ENCODE assay signal across 26 cellular contexts in the genomic region with DNA sequence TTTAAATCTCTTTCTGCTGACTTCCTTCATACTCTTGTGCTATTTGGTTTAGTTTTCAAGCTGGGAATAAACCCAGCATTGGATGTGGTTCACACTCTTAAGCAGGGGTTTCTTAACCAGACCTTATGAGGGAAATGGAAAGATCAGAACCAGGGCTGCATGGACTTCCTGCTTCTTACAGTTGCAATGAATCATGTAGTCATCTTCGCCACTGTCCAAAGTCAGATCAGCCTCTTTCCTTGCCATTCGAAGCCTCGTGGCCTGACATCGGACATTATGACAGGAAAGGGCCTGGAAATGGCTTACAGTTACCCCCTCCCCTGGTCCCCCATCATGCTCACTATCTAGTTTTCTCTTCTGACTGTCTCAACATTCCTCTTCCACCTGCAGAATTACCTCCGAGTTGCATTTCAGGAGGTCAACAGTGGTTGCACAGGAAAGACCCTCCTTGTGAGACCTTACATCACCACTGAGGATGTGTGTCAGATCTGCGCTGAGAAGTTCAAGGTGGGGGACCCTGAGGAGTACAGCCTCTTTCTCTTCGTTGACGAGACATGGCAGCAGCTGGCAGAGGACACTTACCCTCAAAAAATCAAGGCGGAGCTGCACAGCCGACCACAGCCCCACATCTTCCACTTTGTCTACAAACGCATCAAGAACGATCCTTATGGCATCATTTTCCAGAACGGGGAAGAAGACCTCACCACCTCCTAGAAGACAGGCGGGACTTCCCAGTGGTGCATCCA. TPM values are rescaled to one million over a fixed set of nuclear protein-coding genes. Genes with fewer than 3 reads are reported as not detected.
DNase-seq lines count a peak whose midpoint lies in the region; TF ChIP-seq lines count a peak whose summit lies in the region.
"Had no signal": no experiment of that assay in that cellular context is flagged by ENCODE, and none has a peak within 500 bp of the region (broad histone marks: within the 10 kb centered on the region; RNA-seq: fewer than 3 reads in every experiment).

No MANE protein-coding gene starts in this region.

- H3K36me3 Mint-ChIP-seq in type B pancreatic cell, result peaks cover 33% of the 10 kb centered on the region
- H3K36me3 Mint-ChIP-seq: IgD-negative memory B cell, naive B cell had no signal

- dilution Hi-C loops in mammary epithelial cell (cut with HindIII; ENCODE audit: low sequenced_read_pairs), result no loop called here

- H3K4me1 ChIP-seq in breast epithelium (peaks cover 0 to 14% of the 10 kb centered on the region in 2 donors), mammary epithelial cell (ENCODE audit: insufficient read depth, low read length) (peaks cover 20% of the 10 kb centered on the region), liver (ENCODE audit: control insufficient read depth in 4 of 4, insufficient read depth in 4 of 4, low read length in 3 of 4) (peaks cover 8 to 35% (median 27%) of the 10 kb centered on the region in 4 donors)
- H3K4me1 ChIP-seq: BE2C had no signal

- no peak overlapping the region for H3K4me3 ChIP-seq in breast epithelium
- no peak overlapping the region for H3K4me3 ChIP-seq in mammary epithelial cell (replicated peaks in 1 of 3; ENCODE audit: insufficient read depth in 1 of 3, low read depth in 2 of 3, low read length in 3 of 3)
- no peak overlapping the region for H3K4me3 ChIP-seq in liver (ENCODE audit: low read depth in 1 of 3, low read length in 3 of 3)
- H3K4me3 ChIP-seq: GM12878, lower lobe of right lung, uterus had no signal

- CTCF ChIA-PET in mammary epithelial cell (lab: Charles Lee; ENCODE audit: low non-redundant PET), result no interaction called here

- H3K27ac ChIP-seq in breast epithelium (peak overlapping the region; percentile 17 to 34), mammary epithelial cell (ENCODE audit: insufficient read depth, low read depth, low read length) (no peak overlapping the region), VCaP (peak overlapping the region; percentile 97), liver (ENCODE audit: low read depth in 1 of 2, low read length in 2 of 2) (no peak overlapping the region)
- H3K27ac ChIP-seq: HL-60, lower lobe of right lung had no signal

- in situ Hi-C loops in mammary epithelial cell (cut with MboI; ENCODE audit: low sequenced_read_pairs in 2 of 2), result loop anchor here in 1 of 2 donors (5.0 to 10.0 kb wide), 2 partner anchors 218 to 316 kb away; no protein-coding TSS in a partner anchor

- H2AFZ ChIP-seq in mammary epithelial cell (ENCODE audit: low read depth, low read length), result no peak overlapping the region

- peak overlapping the region; percentile 14 for H3K27ac Mint-ChIP-seq in type B pancreatic cell
- H3K27ac Mint-ChIP-seq: IgD-negative memory B cell; stimulated activated naive B cell treated with anti-CD40 and anti-IgM and Interleukin-4, amounts not matched to agents 10 μg/mL and 1 μg/mL and 100 μg/mL, for 72 hours had no signal

- H3K27me3 ChIP-seq in breast epithelium (no peaks in the 10 kb centered on the region), mammary epithelial cell (ENCODE audit: insufficient read depth, low read length) (no peaks in the 10 kb centered on the region), liver (ENCODE audit: control insufficient read depth in 4 of 4, insufficient read depth in 4 of 4, low read length in 3 of 4) (no peaks in the 10 kb centered on the region)
- H3K27me3 ChIP-seq: BE2C, uterus had no signal

- peaks cover 55% of the 10 kb centered on the region for H3K4me1 Mint-ChIP-seq in type B pancreatic cell (ENCODE audit: unreplicated experiment)

- intact Hi-C loops in breast epithelium (cut with DNase I; ENCODE audit: low total_unique reads), result loop anchor here (10.0 kb wide), 1 partner anchor 106 kb away; no protein-coding TSS in a partner anchor
- intact Hi-C loops in mammary epithelial cell (cut with micrococcal nuclease), result no loop called here

- no peak overlapping the region for H3K4me2 ChIP-seq in mammary epithelial cell (ENCODE audit: insufficient read depth, low read depth, low read length)

- TF ChIP-seq POLR2A in breast epithelium (IDR thresholded peaks at IDR 0.05), result no peak

- H3K9me3 ChIP-seq in breast epithelium (no peaks in the 10 kb centered on the region), mammary epithelial cell (replicated peaks; ENCODE audit: insufficient read depth, low read length) (no peaks in the 10 kb centered on the region), liver (ENCODE audit: control insufficient read depth in 4 of 4, low read length in 3 of 4) (no peaks in the 10 kb centered on the region)
- H3K9me3 ChIP-seq: BE2C, lower lobe of right lung, uterus had no signal

- BruUV-seq in mammary epithelial cell (replicated peaks; lab: Mats Ljungman, UMichigan), result no TSS peak

- no peaks in the 10 kb centered on the region for H4K20me1 ChIP-seq in mammary epithelial cell (ENCODE audit: insufficient read depth, low read length)

- 89% methylated on average over 14 of the region's 14 CpGs for WGBS in mammary epithelial cell (ENCODE audit: low coverage, missing lambda C conversion rate)
- 86% methylated on average over 14 of the region's 14 CpGs for WGBS in liver

- H3K79me2 ChIP-seq in mammary epithelial cell (ENCODE audit: insufficient read depth, low read length), result peaks cover 54% of the 10 kb centered on the region

- no peaks in the 10 kb centered on the region for H3K27me3 Mint-ChIP-seq in type B pancreatic cell

- TF ChIP-seq CTCF in breast epithelium (IDR thresholded peaks at IDR 0.05) (no peak), mammary epithelial cell (conservative IDR thresholded peaks at IDR 0.05 in 1 of 2, IDR thresholded peaks at IDR 0.05 in 1 of 2; ENCODE audit: extremely low read depth in 1 of 2, insufficient read depth in 1 of 2, low read depth in 1 of 2, low read length in 2 of 2) (no peak), VCaP (conservative IDR thresholded peaks at IDR 0.05) (no peak), liver (IDR thresholded peaks at IDR 0.05; ENCODE audit: low read depth, low read length, missing input control) (no peak), type B pancreatic cell (conservative IDR thresholded peaks at IDR 0.05) (no peak)

- H3K9ac ChIP-seq in mammary epithelial cell (ENCODE audit: insufficient read depth, low read length) (no peak overlapping the region), liver (ENCODE audit: low read depth in 1 of 2, low read length in 2 of 2) (no peak overlapping the region)

- DNase-seq in breast epithelium (ENCODE audit: low spot score in 2 of 2) (no peak), mammary epithelial cell (no peak), type B pancreatic cell (ENCODE audit: extremely low spot score, unreplicated experiment) (no peak), mucosa of gallbladder (ENCODE audit: low spot score) (no peak), retina (no peak), NCI-H146 treated with DMSO at 0.1 percent for 48 hours (lab: John Stamatoyannopoulos, UW; ENCODE audit: unreplicated experiment) (no peak)
- DNase-seq: 8988T; activated CD4-positive, alpha-beta T cell treated with anti-CD3 and anti-CD28 coated beads, Interleukin-2, amount 50 U/mL, for 48 hours; activated naive CD4-positive, alpha-beta T cell treated with Interleukin-2 at 50 U/mL for 16 hours; anterior cingulate cortex; BE2C; GF-D8; H7; lower lobe of right lung; naive B cell; NCI-H1048; NCI-H2081; stimulated activated naive B cell treated with anti-CD40 and anti-IgM and Interleukin-4, amounts not matched to agents 10 μg/mL and 1 μg/mL and 100 μg/mL, for 72 hours; T-helper 1 cell; uterus had no signal

- H3K36me3 ChIP-seq in breast epithelium, result peaks cover 5% of the 10 kb centered on the region
- peaks cover 38% of the 10 kb centered on the region for H3K36me3 ChIP-seq in mammary epithelial cell (ENCODE audit: insufficient read depth, low read length)
- H3K36me3 ChIP-seq in liver (ENCODE audit: control insufficient read depth in 4 of 4, insufficient read depth in 3 of 4, low read depth in 1 of 4, low read length in 3 of 4), result no peaks in the 10 kb centered on the region
- H3K36me3 ChIP-seq: uterus had no signal

- no peak overlapping the region for H3K4me3 Mint-ChIP-seq in type B pancreatic cell
- H3K4me3 Mint-ChIP-seq: IgD-negative memory B cell; naive B cell; stimulated activated naive B cell treated with anti-CD40 and anti-IgM and Interleukin-4, amounts not matched to agents 10 μg/mL and 1 μg/mL and 100 μg/mL, for 72 hours had no signal

- no peak for TF ChIP-seq RAD21 in liver (IDR thresholded peaks at IDR 0.05)

- H3K9me3 Mint-ChIP-seq in type B pancreatic cell, result no peaks in the 10 kb centered on the region
- H3K9me3 Mint-ChIP-seq: IgD-negative memory B cell; naive B cell; stimulated activated naive B cell treated with anti-CD40 and anti-IgM and Interleukin-4, amounts not matched to agents 10 μg/mL and 1 μg/mL and 100 μg/mL, for 72 hours had no signal

TF ChIP-seq in liver, 16 proteins besides CTCF, POLR2A, EP300 and RAD21 (continues in another document):
- TF ChIP-seq YY1 (IDR thresholded peaks at IDR 0.05), result no peak

RNA-seq across cellular contexts. Expression of a gene that starts 16.8 kb away (rescaled TPM):
- 10 to 100 TPM; 32.6 to 47.2 (median 44.5) TPM for total RNA-seq in breast epithelium
- total RNA-seq in mammary epithelial cell, result 100 to 1,000 TPM in 1 of 2 donors, 10 to 100 TPM in 1; 44.3 to 105 TPM
- polyA plus RNA-seq in mammary epithelial cell, result 102 TPM
- 49.6 TPM for polyA minus RNA-seq in mammary epithelial cell
- 10 to 100 TPM; 26.8 to 28.4 TPM for total RNA-seq in liver
- 10 to 100 TPM; 50.1 to 75.6 TPM for polyA plus RNA-seq in liver
- total RNA-seq in type B pancreatic cell (ENCODE audit: low replicate concordance), result 63.5 and 69.4 TPM in 2 replicates
- total RNA-seq in mucosa of gallbladder, result 54.3 TPM

RNA-seq across cellular contexts. Expression of a gene that starts 51.9 kb away (rescaled TPM):
- 10 to 100 TPM; 18.9 to 41.6 (median 24.6) TPM for total RNA-seq in breast epithelium
- 10 to 100 TPM; 15.7 to 16.7 TPM for total RNA-seq in mammary epithelial cell
- polyA plus RNA-seq in mammary epithelial cell, result 6.7 TPM
- polyA minus RNA-seq in mammary epithelial cell, result 14.3 TPM
- 10 to 100 TPM; 10.3 to 16.2 TPM for total RNA-seq in liver
- polyA plus RNA-seq in liver, result 1 to 10 TPM; 5.0 to 5.6 TPM
- 23.6 and 25.1 TPM in 2 replicates for total RNA-seq in type B pancreatic cell (ENCODE audit: low replicate concordance)
- 24.9 TPM for total RNA-seq in mucosa of gallbladder

RNA-seq across cellular contexts. Expression of a gene that starts 51.9 kb away (rescaled TPM):
- total RNA-seq in breast epithelium (1 to 10 TPM in 1 of 3 donors, under 1 TPM in 2; 0.33 to 2.4 (median 0.59) TPM), mammary epithelial cell (under 1 TPM in 1 of 2 donors, not detected in 1; 0.67 TPM), liver (under 1 TPM in 1 of 2 donors, not detected in 1; 0.05 TPM), type B pancreatic cell (ENCODE audit: low replicate concordance) (0.52 and 5.6 TPM in 2 replicates), mucosa of gallbladder (0.78 TPM)
- polyA plus RNA-seq in mammary epithelial cell (0.07 TPM), liver (not detected)
- not detected for polyA minus RNA-seq in mammary epithelial cell
- total RNA-seq: osteocyte had no signal
- polyA plus RNA-seq: IgD-negative memory B cell had no signal

Comparison
In these comparisons a context has a peak if more than half of its experiments do, and no peak if none do; other contexts are left out.
1. H3K27ac ChIP-seq: peak in breast epithelium (2 of 2) and VCaP (single experiment); none in mammary epithelial cell (single experiment) and liver (0 of 2).